ENCODE assay signal across 17 cellular contexts in genomic region chr22:41534219-41534618, GRCh38. TPM values are rescaled to one million over a fixed set of nuclear protein-coding genes. Genes with fewer than 3 reads are reported as not detected.
"Had no signal": no experiment of that assay in that cellular context is flagged by ENCODE, and none has a peak within 500 bp of the region (broad histone marks: within the 10 kb centered on the region; RNA-seq: fewer than 3 reads in every experiment).

No MANE protein-coding gene starts in this region.

- H3K9me3 ChIP-seq: body of pancreas, gastroesophageal sphincter, heart left ventricle, pancreas, stomach had no signal

- H3K4me1 ChIP-seq: body of pancreas, pancreas had no signal

- H3K4me3 ChIP-seq: body of pancreas, coronary artery, gastroesophageal sphincter, heart left ventricle, pancreas, SK-N-MC, stomach had no signal

- DNase-seq: activated naive CD8-positive, alpha-beta T cell treated with anti-CD3 and anti-CD28 coated beads, Interleukin-2, amount 10 ng/mL, durations not matched to agents 7 days and 5 days; body of pancreas; heart left ventricle; mesendoderm; naive thymus-derived CD8-positive, alpha-beta T cell; pancreas; stimulated activated CD4-positive, alpha-beta T cell treated with anti-CD3 and anti-CD28 coated beads, Interleukin-4, amount 100 ng/mL, for 24 hours; stomach had no signal

- ATAC-seq: activated CD4-positive, CD25-positive, alpha-beta regulatory T cell treated with anti-CD3 and anti-CD28 coated beads, Interleukin-2, amount 50 U/mL, for 24 hours; body of pancreas; esophagus mucosa; gastroesophageal sphincter; naive thymus-derived CD8-positive, alpha-beta T cell; sciatic nerve; stimulated activated effector memory CD8-positive, alpha-beta T cell treated with anti-CD3 and anti-CD28 coated beads, Interleukin-12 subunit alpha, Interleukin-12 subunit beta, amount 100 ng/mL, for 72 hours had no signal

- H3K27me3 ChIP-seq: body of pancreas, gastroesophageal sphincter, heart left ventricle, pancreas, stomach had no signal

- H3K27ac ChIP-seq: body of pancreas, pancreas, SK-N-MC had no signal

RNA-seq across cellular contexts. Expression of gene CSDC2, which starts 26.6 kb away (rescaled TPM):
- total RNA-seq: activated naive CD8-positive, alpha-beta T cell treated with anti-CD3 and anti-CD28 coated beads, Interleukin-2, amount 10 ng/mL, durations not matched to agents 7 days and 5 days; activated T-helper 1 cell treated with anti-CD3 and anti-CD28 coated beads, Interleukin-12 subunit alpha, Interleukin-12 subunit beta, Interleukin-2, Interleukin-4 antibody, amounts not matched to agents 30 ng/mL and 10 ng/mL and 1 ng/mL, durations not matched to agents 14 hours and 24 hours and 36 hours; naive thymus-derived CD8-positive, alpha-beta T cell; pulmonary artery endothelial cell had no signal
